Comparison of ENCODE assay signal across 1 cellular context in genomic region chr15:65730560-65731172, GRCh38.
TF ChIP-seq lines count a peak whose summit lies in the region.

No MANE protein-coding gene starts in this region.

TF ChIP-seq in HEK293, 187 proteins besides CTCF, POLR2A, EP300 and RAD21 (continued from another document and continues in another):
- no peak for TF ChIP-seq ZBTB6 (tag by site-specific recombination; IDR thresholded peaks at IDR 0.05)
- no peak for TF ChIP-seq ZNF37A (tag by site-specific recombination; IDR thresholded peaks at IDR 0.05)
- no peak for TF ChIP-seq SP3 (tag by site-specific recombination; IDR thresholded peaks at IDR 0.05)
- TF ChIP-seq ZBTB48 (tag by site-specific recombination; IDR thresholded peaks at IDR 0.05), result peak; percentile 23; the same call in 1 of the 2 replicates
- TF ChIP-seq ZNF335 (tag by site-specific recombination; conservative IDR thresholded peaks at IDR 0.05), result no peak
- TF ChIP-seq, protein P1, sequence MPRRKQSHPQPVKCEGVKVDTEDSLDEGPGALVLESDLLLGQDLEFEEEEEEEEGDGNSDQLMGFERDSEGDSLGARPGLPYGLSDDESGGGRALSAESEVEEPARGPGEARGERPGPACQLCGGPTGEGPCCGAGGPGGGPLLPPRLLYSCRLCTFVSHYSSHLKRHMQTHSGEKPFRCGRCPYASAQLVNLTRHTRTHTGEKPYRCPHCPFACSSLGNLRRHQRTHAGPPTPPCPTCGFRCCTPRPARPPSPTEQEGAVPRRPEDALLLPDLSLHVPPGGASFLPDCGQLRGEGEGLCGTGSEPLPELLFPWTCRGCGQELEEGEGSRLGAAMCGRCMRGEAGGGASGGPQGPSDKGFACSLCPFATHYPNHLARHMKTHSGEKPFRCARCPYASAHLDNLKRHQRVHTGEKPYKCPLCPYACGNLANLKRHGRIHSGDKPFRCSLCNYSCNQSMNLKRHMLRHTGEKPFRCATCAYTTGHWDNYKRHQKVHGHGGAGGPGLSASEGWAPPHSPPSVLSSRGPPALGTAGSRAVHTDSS (tag by site-specific recombination; IDR thresholded peaks at IDR 0.05), result no peak
- no peak for TF ChIP-seq ZNF701 (tag by site-specific recombination; IDR thresholded peaks at IDR 0.05)
- TF ChIP-seq ZNF629 (tag by site-specific recombination; IDR thresholded peaks at IDR 0.05), result no peak
- TF ChIP-seq, protein P2, sequence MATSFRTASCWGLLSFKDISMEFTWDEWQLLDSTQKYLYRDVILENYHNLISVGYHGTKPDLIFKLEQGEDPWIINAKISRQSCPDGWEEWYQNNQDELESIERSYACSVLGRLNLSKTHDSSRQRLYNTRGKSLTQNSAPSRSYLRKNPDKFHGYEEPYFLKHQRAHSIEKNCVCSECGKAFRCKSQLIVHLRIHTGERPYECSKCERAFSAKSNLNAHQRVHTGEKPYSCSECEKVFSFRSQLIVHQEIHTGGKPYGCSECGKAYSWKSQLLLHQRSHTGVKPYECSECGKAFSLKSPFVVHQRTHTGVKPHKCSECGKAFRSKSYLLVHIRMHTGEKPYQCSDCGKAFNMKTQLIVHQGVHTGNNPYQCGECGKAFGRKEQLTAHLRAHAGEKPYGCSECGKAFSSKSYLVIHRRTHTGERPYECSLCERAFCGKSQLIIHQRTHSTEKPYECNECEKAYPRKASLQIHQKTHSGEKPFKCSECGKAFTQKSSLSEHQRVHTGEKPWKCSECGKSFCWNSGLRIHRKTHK (tag by site-specific recombination; IDR thresholded peaks at IDR 0.05), result no peak
- TF ChIP-seq PRDM4 (tag by site-specific recombination; IDR thresholded peaks at IDR 0.05), result 0 out of 2 replicates have a peak, but pooled peaks have one; percentile 49
- TF ChIP-seq ZIC2 (tag by site-specific recombination; IDR thresholded peaks at IDR 0.05), result no peak
- TF ChIP-seq ZNF350 (tag by site-specific recombination; IDR thresholded peaks at IDR 0.05), result 0 out of 2 replicates have a peak, but pooled peaks have one; percentile 19
- peak; percentile 24; the same call in 1 of the 2 replicates for TF ChIP-seq SP7 (tag by site-specific recombination; IDR thresholded peaks at IDR 0.05)
- TF ChIP-seq, protein P3, sequence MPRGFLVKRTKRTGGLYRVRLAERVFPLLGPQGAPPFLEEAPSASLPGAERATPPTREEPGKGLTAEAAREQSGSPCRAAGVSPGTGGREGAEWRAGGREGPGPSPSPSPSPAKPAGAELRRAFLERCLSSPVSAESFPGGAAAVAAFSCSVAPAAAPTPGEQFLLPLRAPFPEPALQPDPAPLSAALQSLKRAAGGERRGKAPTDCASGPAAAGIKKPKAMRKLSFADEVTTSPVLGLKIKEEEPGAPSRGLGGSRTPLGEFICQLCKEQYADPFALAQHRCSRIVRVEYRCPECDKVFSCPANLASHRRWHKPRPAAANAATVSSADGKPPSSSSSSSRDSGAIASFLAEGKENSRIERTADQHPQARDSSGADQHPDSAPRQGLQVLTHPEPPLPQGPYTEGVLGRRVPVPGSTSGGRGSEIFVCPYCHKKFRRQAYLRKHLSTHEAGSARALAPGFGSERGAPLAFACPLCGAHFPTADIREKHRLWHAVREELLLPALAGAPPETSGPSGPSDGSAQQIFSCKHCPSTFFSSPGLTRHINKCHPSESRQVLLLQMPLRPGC (tag by site-specific recombination; IDR thresholded peaks at IDR 0.05), result no peak
- TF ChIP-seq ATF2 (tag by site-specific recombination; IDR thresholded peaks at IDR 0.05; ENCODE audit: low read depth), result peak; percentile 47; the same call in 1 of the 2 replicates
- no peak for TF ChIP-seq ZNF677 (tag by site-specific recombination; IDR thresholded peaks at IDR 0.05)
- no peak for TF ChIP-seq ZNF792 (tag by site-specific recombination; IDR thresholded peaks at IDR 0.05)
- TF ChIP-seq ZNF624 (tag by site-specific recombination; IDR thresholded peaks at IDR 0.05), result no peak
- no peak for TF ChIP-seq IKZF3 (tag by site-specific recombination; IDR thresholded peaks at IDR 0.05)
- peak; percentile 31; the same call in 1 of the 2 replicates for TF ChIP-seq FEZF1 (tag by site-specific recombination; IDR thresholded peaks at IDR 0.05)
- no peak for TF ChIP-seq ZNF548 (tag by site-specific recombination; IDR thresholded peaks at IDR 0.05)
- no peak for TF ChIP-seq ZNF148 (tag by site-specific recombination; IDR thresholded peaks at IDR 0.05; ENCODE audit: borderline replicate concordance)
- TF ChIP-seq ZNF596 (tag by site-specific recombination; IDR thresholded peaks at IDR 0.05), result no peak
- TF ChIP-seq TCF7L2 (IDR thresholded peaks at IDR 0.05; ENCODE audit: borderline replicate concordance, low read depth, low read length), result no peak
- no peak for TF ChIP-seq GLIS1 (tag by site-specific recombination; IDR thresholded peaks at IDR 0.05)
- no peak; the same call in 1 of the 2 replicates for TF ChIP-seq SALL2 (tag by site-specific recombination; IDR thresholded peaks at IDR 0.05; ENCODE audit: borderline replicate concordance)
- TF ChIP-seq ZNF704 (tag by site-specific recombination; IDR thresholded peaks at IDR 0.05), result no peak
- TF ChIP-seq ZBTB10 (tag by site-specific recombination; IDR thresholded peaks at IDR 0.05), result no peak
- TF ChIP-seq ZNF202 (tag by site-specific recombination; IDR thresholded peaks at IDR 0.05; ENCODE audit: borderline replicate concordance), result no peak
- no peak for TF ChIP-seq ZNF157 (tag by site-specific recombination; IDR thresholded peaks at IDR 0.05)
- TF ChIP-seq ZNF785 (tag by site-specific recombination; IDR thresholded peaks at IDR 0.05), result no peak
- peak; percentile 48; the same call in 1 of the 2 replicates for TF ChIP-seq ZBTB17 (tag by site-specific recombination; IDR thresholded peaks at IDR 0.05)
- no peak for TF ChIP-seq ZFP69B (tag by site-specific recombination; IDR thresholded peaks at IDR 0.05)
- TF ChIP-seq ZNF707 (tag by site-specific recombination; IDR thresholded peaks at IDR 0.05), result no peak
- TF ChIP-seq, protein P4, sequence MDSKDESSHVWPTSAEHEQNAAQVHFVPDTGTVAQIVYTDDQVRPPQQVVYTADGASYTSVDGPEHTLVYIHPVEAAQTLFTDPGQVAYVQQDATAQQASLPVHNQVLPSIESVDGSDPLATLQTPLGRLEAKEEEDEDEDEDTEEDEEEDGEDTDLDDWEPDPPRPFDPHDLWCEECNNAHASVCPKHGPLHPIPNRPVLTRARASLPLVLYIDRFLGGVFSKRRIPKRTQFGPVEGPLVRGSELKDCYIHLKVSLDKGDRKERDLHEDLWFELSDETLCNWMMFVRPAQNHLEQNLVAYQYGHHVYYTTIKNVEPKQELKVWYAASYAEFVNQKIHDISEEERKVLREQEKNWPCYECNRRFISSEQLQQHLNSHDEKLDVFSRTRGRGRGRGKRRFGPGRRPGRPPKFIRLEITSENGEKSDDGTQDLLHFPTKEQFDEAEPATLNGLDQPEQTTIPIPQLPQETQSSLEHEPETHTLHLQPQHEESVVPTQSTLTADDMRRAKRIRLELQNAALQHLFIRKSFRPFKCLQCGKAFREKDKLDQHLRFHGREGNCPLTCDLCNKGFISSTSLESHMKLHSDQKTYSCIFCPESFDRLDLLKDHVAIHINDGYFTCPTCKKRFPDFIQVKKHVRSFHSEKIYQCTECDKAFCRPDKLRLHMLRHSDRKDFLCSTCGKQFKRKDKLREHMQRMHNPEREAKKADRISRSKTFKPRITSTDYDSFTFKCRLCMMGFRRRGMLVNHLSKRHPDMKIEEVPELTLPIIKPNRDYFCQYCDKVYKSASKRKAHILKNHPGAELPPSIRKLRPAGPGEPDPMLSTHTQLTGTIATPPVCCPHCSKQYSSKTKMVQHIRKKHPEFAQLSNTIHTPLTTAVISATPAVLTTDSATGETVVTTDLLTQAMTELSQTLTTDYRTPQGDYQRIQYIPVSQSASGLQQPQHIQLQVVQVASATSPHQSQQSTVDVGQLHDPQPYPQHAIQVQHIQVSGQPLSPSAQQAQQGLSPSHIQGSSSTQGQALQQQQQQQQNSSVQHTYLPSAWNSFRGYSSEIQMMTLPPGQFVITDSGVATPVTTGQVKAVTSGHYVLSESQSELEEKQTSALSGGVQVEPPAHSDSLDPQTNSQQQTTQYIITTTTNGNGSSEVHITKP (tag by site-specific recombination; IDR thresholded peaks at IDR 0.05), result peak; percentile 20; the same call in 1 of the 2 replicates
- TF ChIP-seq ZNF530 (tag by site-specific recombination; IDR thresholded peaks at IDR 0.05; ENCODE audit: low read depth), result no peak
- TF ChIP-seq ZNF510 (tag by site-specific recombination; IDR thresholded peaks at IDR 0.05; ENCODE audit: insufficient replicate concordance), result no peak
- no peak for TF ChIP-seq ZNF169 (tag by site-specific recombination; IDR thresholded peaks at IDR 0.05)
- TF ChIP-seq ZNF302 (tag by site-specific recombination; IDR thresholded peaks at IDR 0.05; ENCODE audit: low read depth), result no peak
